9 cellular contexts compared by ENCODE assay signal in the genomic region with DNA sequence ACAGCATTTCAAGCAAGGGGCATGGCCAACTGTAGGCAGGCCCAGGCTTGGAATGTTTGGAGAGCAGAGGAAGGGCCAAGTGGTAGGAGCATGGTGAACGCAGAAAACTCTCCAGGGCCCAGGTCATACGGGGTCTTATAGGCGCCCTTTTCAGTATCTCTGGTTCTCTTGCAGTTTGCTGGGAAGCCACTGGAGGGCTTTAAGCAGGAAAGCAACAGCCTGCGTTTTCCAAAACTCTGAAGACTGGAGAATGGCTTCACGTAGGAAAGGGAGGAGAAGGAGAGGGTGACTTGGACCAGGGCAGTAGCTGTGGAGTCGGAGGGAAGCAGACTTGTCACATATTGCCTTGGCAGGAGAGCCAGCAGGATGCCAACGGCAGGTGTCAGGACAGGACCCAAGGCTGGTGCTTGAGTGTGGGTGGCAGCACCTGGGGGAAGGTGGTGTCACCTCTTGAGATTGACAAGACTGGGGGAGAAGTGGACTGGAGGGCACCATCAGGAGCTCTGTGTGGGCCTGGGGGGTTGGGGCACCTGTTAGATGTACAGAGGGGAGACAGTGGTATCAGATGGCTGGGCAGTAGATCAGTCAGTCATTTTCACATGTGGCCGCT. TPM values are rescaled to one million over a fixed set of nuclear protein-coding genes. Genes with fewer than 3 reads are reported as not detected.
DNase-seq lines count a peak whose midpoint lies in the region; ATAC-seq and TF ChIP-seq lines count a peak whose summit lies in the region.
"Had no signal": no experiment of that assay in that cellular context is flagged by ENCODE, and none has a peak within 500 bp of the region (broad histone marks: within the 10 kb centered on the region; RNA-seq: fewer than 3 reads in every experiment).

No MANE protein-coding gene starts in this region.

- H3K27ac ChIP-seq in fibroblast of lung (ENCODE audit: insufficient read depth, low read length) = no peak overlapping the region

- H3K4me3 ChIP-seq in fibroblast of lung (replicated peaks in 1 of 4; ENCODE audit: control extremely low read depth in 1 of 4, insufficient read depth in 1 of 4, low read depth in 3 of 4, low read length in 4 of 4) = no peak overlapping the region

- peak; percentile 44 to 58 for TF ChIP-seq CTCF in fibroblast of lung (conservative IDR thresholded peaks at IDR 0.05 in 1 of 2, IDR thresholded peaks at IDR 0.05 in 1 of 2; ENCODE audit: low read depth in 1 of 2, low read length in 2 of 2)

- DNase-seq in DMS53 (lab: John Stamatoyannopoulos, UW) = peak; percentile 43
- DNase-seq in DMS53 treated with DMSO at 0.1 percent for 48 hours (lab: John Stamatoyannopoulos, UW; ENCODE audit: unreplicated experiment) = no peak
- peak; percentile 65 for DNase-seq in NCI-H82 (lab: John Stamatoyannopoulos, UW)
- DNase-seq in fibroblast of lung (ENCODE audit: low read depth in 2 of 2) = peak in 1 of 2 donors; percentile 29
- DNase-seq in retina = peak; percentile 24
- no peak for DNase-seq in central memory CD4-positive, alpha-beta T cell
- DNase-seq: KG1 had no signal

- no peaks in the 10 kb centered on the region for H3K9me3 ChIP-seq in fibroblast of lung (ENCODE audit: control insufficient read depth, insufficient read depth, low read depth, low read length)

- H3K4me1 ChIP-seq in fibroblast of lung (ENCODE audit: control insufficient read depth, extremely low read depth, insufficient read depth, low read length) = no peaks in the 10 kb centered on the region

- no peaks in the 10 kb centered on the region for H3K27me3 ChIP-seq in fibroblast of lung (ENCODE audit: control insufficient read depth, insufficient read depth, low read length)

- H3K79me2 ChIP-seq in fibroblast of lung (ENCODE audit: control insufficient read depth, insufficient read depth, low read length) = no peaks in the 10 kb centered on the region

- H4K20me1 ChIP-seq in fibroblast of lung (ENCODE audit: control insufficient read depth, extremely low read depth, insufficient read depth, low read length) = no peaks in the 10 kb centered on the region

- H3K36me3 ChIP-seq in fibroblast of lung (ENCODE audit: control insufficient read depth, insufficient read depth, low read length) = no peaks in the 10 kb centered on the region

- H3K9ac ChIP-seq in fibroblast of lung (ENCODE audit: insufficient read depth, low read length) = no peak overlapping the region

- H3K4me2 ChIP-seq in fibroblast of lung (ENCODE audit: extremely low read depth, insufficient read depth, low read length) = no peak overlapping the region

- no peak overlapping the region for H2AFZ ChIP-seq in fibroblast of lung (ENCODE audit: low read length)

- ATAC-seq in GM18909 (IDR thresholded peaks at IDR 0.05; ENCODE audit: poor library complexity, unreplicated experiment) (no peak), HG03520 (IDR thresholded peaks at IDR 0.05; ENCODE audit: unreplicated experiment) (no peak)

RNA-seq across cellular contexts. Expression of a gene that starts 21.9 kb away (rescaled TPM):
- total RNA-seq in fibroblast of lung = not detected in 2 replicates
- not detected in 2 replicates for polyA plus RNA-seq in fibroblast of lung
- polyA plus RNA-seq in fibroblast of lung (2012) = not detected in 2 replicates
- polyA minus RNA-seq in fibroblast of lung (ENCODE audit: low replicate concordance) = not detected in 2 replicates

RNA-seq across cellular contexts. Expression of a gene that starts 22.6 kb away (rescaled TPM):
- not detected in 2 replicates for total RNA-seq in fibroblast of lung
- polyA plus RNA-seq in fibroblast of lung = not detected in 2 replicates
- polyA plus RNA-seq in fibroblast of lung (2012) = not detected in 2 replicates
- not detected in 2 replicates for polyA minus RNA-seq in fibroblast of lung (ENCODE audit: low replicate concordance)

RNA-seq across cellular contexts. Expression of a gene that starts 56.9 kb away (rescaled TPM):
- 2,298 and 2,728 TPM in 2 replicates for total RNA-seq in fibroblast of lung
- polyA plus RNA-seq in fibroblast of lung = 654 and 799 TPM in 2 replicates
- polyA plus RNA-seq in fibroblast of lung (2012) = 2,069 and 2,562 TPM in 2 replicates
- 6,600 and 11,662 TPM in 2 replicates for polyA minus RNA-seq in fibroblast of lung (ENCODE audit: low replicate concordance)

Comparison
In these comparisons a context has a peak if more than half of its experiments do, and no peak if none do; other contexts are left out.
1. DNase-seq: peak in DMS53 (single experiment), NCI-H82 (single experiment) and retina (single experiment); none in DMS53 treated with DMSO at 0.1 percent for 48 hours (single experiment) and central memory CD4-positive, alpha-beta T cell (single experiment).